ENCODE assay signal across 7 cellular contexts in genomic region chr22:23767673-23768548, GRCh38. TPM values are rescaled to one million over a fixed set of nuclear protein-coding genes. Genes with fewer than 3 reads are reported as not detected.
DNase-seq lines count a peak whose midpoint lies in the region; ATAC-seq, FAIRE-seq and TF ChIP-seq lines count a peak whose summit lies in the region.

CHCHD10 (minus strand) TSS chr22:23767972; CDS start chr22:23767874, 98 bp downstream.

- DNase-seq in GM12892 (ENCODE audit: insufficient read length) (peak; percentile 82), HL-60 (ENCODE audit: low read depth in 1 of 2, low spot score in 1 of 2) (peak; percentile 79 to 81), OCI-M1 (lab: John Stamatoyannopoulos, UW) (peak; percentile 96), esophagus squamous epithelium (lab: John Stamatoyannopoulos, UW) (no peak), myocyte (ENCODE audit: low read depth) (peak; percentile 80)
- DNase-seq in activated T-cell treated with anti-CD3 and anti-CD28 coated beads, Interleukin-2, amount 50 U/mL, for 4 hours, result peak; percentile 65
- peak; percentile 57 to 60 for DNase-seq in stimulated activated CD8-positive, alpha-beta memory T cell treated with anti-CD3 and anti-CD28 coated beads, Interleukin-7, amount 100 ng/mL, for 48 hours (ENCODE audit: extremely low read depth in 1 of 2, low read depth in 1 of 2)

- TF ChIP-seq POLR2A in GM12892 (IDR thresholded peaks at IDR 0.05; ENCODE audit: low read depth, low read length) (peak; percentile 80), esophagus squamous epithelium (IDR thresholded peaks at IDR 0.05) (peak in 2 of 4 donors; percentile 52 to 79)

- peaks cover 0 to 27% (median 0%) of the 10 kb centered on the region in 3 donors for H3K36me3 ChIP-seq in esophagus squamous epithelium

- WGBS in esophagus squamous epithelium, 2 donors, result 0% methylated on average over 5 of the region's 63 CpGs; no CpG with 5 or more reads in 1 of the 2 donors

- intact Hi-C loops in esophagus squamous epithelium (cut with DNase I), result loop anchor here (5.0 kb wide), 1 partner anchor 79 kb away; no protein-coding TSS in a partner anchor

- H3K27me3 ChIP-seq in HL-60 (ENCODE audit: insufficient read depth, poor library complexity, severe bottlenecking) (peaks cover 6% of the 10 kb centered on the region), esophagus squamous epithelium (no peaks in the 10 kb centered on the region)

- no peaks in the 10 kb centered on the region for H3K9me3 ChIP-seq in esophagus squamous epithelium

- no peaks in the 10 kb centered on the region for H3K36me3 Mint-ChIP-seq in activated T-cell treated with anti-CD3 and anti-CD28 coated beads, Interleukin-2, amount 50 U/mL, for 4 hours (ENCODE audit: insufficient read depth)

- peak within 1 kb of the TSS; percentile 90 for H3K27ac ChIP-seq in HL-60 (replicated peaks)
- H3K27ac ChIP-seq in esophagus squamous epithelium, result peak within 1 kb of the TSS; percentile 80 to 91 (median 89)

- ATAC-seq in activated T-cell treated with anti-CD3 and anti-CD28 coated beads, Interleukin-2, amount 50 U/mL, for 4 hours, result peak; percentile 77 to 78

- TF ChIP-seq CTCF in HL-60 (IDR thresholded peaks at IDR 0.05; ENCODE audit: insufficient read depth, low read length) (peak; percentile 60), esophagus squamous epithelium (IDR thresholded peaks at IDR 0.05) (peak; percentile 67 to 80 (median 72))

- no peaks in the 10 kb centered on the region for H3K27me3 Mint-ChIP-seq in activated T-cell treated with anti-CD3 and anti-CD28 coated beads, Interleukin-2, amount 50 U/mL, for 4 hours (ENCODE audit: low read depth)

- H3K4me1 Mint-ChIP-seq in activated T-cell treated with anti-CD3 and anti-CD28 coated beads, Interleukin-2, amount 50 U/mL, for 4 hours (ENCODE audit: low read depth), result peaks cover 46% of the 10 kb centered on the region

- no peaks in the 10 kb centered on the region for H3K9me3 Mint-ChIP-seq in activated T-cell treated with anti-CD3 and anti-CD28 coated beads, Interleukin-2, amount 50 U/mL, for 4 hours

- peak within 1 kb of the TSS; percentile 80 for H3K4me3 ChIP-seq in HL-60 (replicated peaks; ENCODE audit: insufficient read depth, low read length)
- H3K4me3 ChIP-seq in esophagus squamous epithelium, result peak within 1 kb of the TSS; percentile 57 to 84 (median 72)

- H3K4me1 ChIP-seq in esophagus squamous epithelium, result peaks cover 15 to 92% (median 39%) of the 10 kb centered on the region in 3 donors

- peak; percentile 81 for FAIRE-seq in GM12892 (lab: Jason Lieb, UNC)

- H3K4me3 Mint-ChIP-seq in activated T-cell treated with anti-CD3 and anti-CD28 coated beads, Interleukin-2, amount 50 U/mL, for 4 hours, result peak within 1 kb of the TSS; percentile 82

RNA-seq across cellular contexts. Expression of gene CHCHD10, which starts in this region (rescaled TPM):
- 268 TPM for polyA plus RNA-seq in GM12892 (2012; ENCODE audit: missing spikeins)
- total RNA-seq in activated T-cell treated with anti-CD3 and anti-CD28 coated beads, Interleukin-2, amount 50 U/mL, for 4 hours, result 100 to 1,000 TPM; 113 to 204 (median 187) TPM
- 10 to 100 TPM in 2 of 4 donors, 1 to 10 TPM in 2; 7.7 to 13.9 (median 10.4) TPM for total RNA-seq in esophagus squamous epithelium
- total RNA-seq in myocyte, result 2.7 and 19.8 TPM in 2 replicates
- 140 TPM for polyA plus RNA-seq in myocyte (2012)
